In genomic region chr13:33265133-33265532, GRCh38 we compare ENCODE assay signal across 1 cellular context.
TF ChIP-seq lines count a peak whose summit lies in the region.

No MANE protein-coding gene starts in this region.

TF ChIP-seq in WTC11, 78 proteins besides CTCF, POLR2A, EP300 and RAD21 (continued from another document):
- TF ChIP-seq, protein P1, sequence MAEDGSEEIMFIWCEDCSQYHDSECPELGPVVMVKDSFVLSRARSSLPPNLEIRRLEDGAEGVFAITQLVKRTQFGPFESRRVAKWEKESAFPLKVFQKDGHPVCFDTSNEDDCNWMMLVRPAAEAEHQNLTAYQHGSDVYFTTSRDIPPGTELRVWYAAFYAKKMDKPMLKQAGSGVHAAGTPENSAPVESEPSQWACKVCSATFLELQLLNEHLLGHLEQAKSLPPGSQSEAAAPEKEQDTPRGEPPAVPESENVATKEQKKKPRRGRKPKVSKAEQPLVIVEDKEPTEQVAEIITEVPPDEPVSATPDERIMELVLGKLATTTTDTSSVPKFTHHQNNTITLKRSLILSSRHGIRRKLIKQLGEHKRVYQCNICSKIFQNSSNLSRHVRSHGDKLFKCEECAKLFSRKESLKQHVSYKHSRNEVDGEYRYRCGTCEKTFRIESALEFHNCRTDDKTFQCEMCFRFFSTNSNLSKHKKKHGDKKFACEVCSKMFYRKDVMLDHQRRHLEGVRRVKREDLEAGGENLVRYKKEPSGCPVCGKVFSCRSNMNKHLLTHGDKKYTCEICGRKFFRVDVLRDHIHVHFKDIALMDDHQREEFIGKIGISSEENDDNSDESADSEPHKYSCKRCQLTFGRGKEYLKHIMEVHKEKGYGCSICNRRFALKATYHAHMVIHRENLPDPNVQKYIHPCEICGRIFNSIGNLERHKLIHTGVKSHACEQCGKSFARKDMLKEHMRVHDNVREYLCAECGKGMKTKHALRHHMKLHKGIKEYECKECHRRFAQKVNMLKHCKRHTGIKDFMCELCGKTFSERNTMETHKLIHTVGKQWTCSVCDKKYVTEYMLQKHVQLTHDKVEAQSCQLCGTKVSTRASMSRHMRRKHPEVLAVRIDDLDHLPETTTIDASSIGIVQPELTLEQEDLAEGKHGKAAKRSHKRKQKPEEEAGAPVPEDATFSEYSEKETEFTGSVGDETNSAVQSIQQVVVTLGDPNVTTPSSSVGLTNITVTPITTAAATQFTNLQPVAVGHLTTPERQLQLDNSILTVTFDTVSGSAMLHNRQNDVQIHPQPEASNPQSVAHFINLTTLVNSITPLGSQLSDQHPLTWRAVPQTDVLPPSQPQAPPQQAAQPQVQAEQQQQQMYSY (CRISPR knock-in tag; IDR thresholded peaks at IDR 0.05), result no peak
- TF ChIP-seq SP1 (CRISPR knock-in tag; conservative IDR thresholded peaks at IDR 0.05), result no peak
- no peak for TF ChIP-seq ELF4 (CRISPR knock-in tag; IDR thresholded peaks at IDR 0.05; ENCODE audit: low read depth)
- TF ChIP-seq NR3C1 (CRISPR knock-in tag; conservative IDR thresholded peaks at IDR 0.05; ENCODE audit: low read depth), result no peak
- TF ChIP-seq, protein P2, sequence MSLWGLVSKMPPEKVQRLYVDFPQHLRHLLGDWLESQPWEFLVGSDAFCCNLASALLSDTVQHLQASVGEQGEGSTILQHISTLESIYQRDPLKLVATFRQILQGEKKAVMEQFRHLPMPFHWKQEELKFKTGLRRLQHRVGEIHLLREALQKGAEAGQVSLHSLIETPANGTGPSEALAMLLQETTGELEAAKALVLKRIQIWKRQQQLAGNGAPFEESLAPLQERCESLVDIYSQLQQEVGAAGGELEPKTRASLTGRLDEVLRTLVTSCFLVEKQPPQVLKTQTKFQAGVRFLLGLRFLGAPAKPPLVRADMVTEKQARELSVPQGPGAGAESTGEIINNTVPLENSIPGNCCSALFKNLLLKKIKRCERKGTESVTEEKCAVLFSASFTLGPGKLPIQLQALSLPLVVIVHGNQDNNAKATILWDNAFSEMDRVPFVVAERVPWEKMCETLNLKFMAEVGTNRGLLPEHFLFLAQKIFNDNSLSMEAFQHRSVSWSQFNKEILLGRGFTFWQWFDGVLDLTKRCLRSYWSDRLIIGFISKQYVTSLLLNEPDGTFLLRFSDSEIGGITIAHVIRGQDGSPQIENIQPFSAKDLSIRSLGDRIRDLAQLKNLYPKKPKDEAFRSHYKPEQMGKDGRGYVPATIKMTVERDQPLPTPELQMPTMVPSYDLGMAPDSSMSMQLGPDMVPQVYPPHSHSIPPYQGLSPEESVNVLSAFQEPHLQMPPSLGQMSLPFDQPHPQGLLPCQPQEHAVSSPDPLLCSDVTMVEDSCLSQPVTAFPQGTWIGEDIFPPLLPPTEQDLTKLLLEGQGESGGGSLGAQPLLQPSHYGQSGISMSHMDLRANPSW (CRISPR knock-in tag; conservative IDR thresholded peaks at IDR 0.05; ENCODE audit: low read depth), result no peak
